In the genomic region with DNA sequence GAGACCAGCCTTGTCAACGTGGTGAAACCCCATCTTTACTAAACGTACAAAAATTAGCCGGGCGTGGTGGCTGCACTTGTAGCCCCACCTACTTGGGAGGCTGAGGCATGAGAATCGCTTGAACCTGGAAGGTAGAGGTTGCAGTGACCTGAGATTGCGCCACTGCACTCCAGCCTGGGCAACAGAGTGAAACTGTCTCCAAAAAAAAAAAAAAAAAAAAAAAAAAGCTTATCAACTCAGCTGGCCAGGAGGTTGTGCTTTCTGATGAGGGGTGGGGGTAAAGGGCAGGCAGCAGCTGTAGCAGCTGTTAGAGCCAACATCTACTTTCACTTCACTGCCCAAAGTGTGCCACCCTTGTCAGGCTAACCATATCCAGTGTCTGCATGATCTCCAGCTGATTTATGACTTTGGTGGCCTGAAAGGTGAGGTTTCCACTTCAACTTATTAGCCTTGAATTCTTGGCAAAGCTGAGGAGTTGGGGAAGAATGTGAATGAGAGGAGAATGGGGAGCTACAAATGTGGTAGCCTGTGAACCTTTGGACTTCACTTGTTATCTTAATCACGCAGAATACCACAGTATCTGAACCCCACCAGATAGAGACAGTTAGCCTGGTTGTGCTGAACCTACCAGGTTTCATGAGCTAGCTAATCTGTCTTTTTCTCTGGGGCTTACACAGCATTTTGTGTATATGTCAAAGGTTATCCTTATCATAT, we compare ENCODE assay signal across 12 cellular contexts. TPM values are rescaled to one million over a fixed set of nuclear protein-coding genes. Genes with fewer than 3 reads are reported as not detected.
DNase-seq lines count a peak whose midpoint lies in the region; ATAC-seq, FAIRE-seq and TF ChIP-seq lines count a peak whose summit lies in the region.
"Had no signal": no experiment of that assay in that cellular context is flagged by ENCODE, and none has a peak within 500 bp of the region (broad histone marks: within the 10 kb centered on the region; RNA-seq: fewer than 3 reads in every experiment).

No MANE protein-coding gene starts in this region.

- H3K27me3 ChIP-seq in adrenal gland = no peaks in the 10 kb centered on the region
- no peaks in the 10 kb centered on the region for H3K27me3 ChIP-seq in MM.1S (replicated peaks; ENCODE audit: insufficient read depth, low read length)

- DNase-seq in HT-29 (ENCODE audit: low spot score) = peak; percentile 51
- DNase-seq in adrenal gland = peak; percentile 14 to 73 (median 65)
- peak; percentile 83 for DNase-seq in left lobe of liver (ENCODE audit: low spot score)
- no peak for DNase-seq in MM.1S
- DNase-seq in NCI-H526 treated with DMSO at 0.1 percent for 48 hours (lab: John Stamatoyannopoulos, UW) = no peak
- DNase-seq in kidney = no peak
- DNase-seq: activated CD4-positive, alpha-beta T cell treated with anti-CD3 and anti-CD28 coated beads, Interleukin-2, amount 10 ng/mL, durations not matched to agents 7 days and 5 days; AML-193; H7; NCI-H2029 had no signal

- intact Hi-C loops in adrenal gland (cut with DNase I) = no loop called here
- intact Hi-C loops in kidney (cut with DNase I) = no loop called here

- H3F3A ChIP-seq in MM.1S (ENCODE audit: insufficient read depth, low read length) = no peaks in the 10 kb centered on the region

- no peaks in the 10 kb centered on the region for H4K20me1 ChIP-seq in MM.1S (ENCODE audit: insufficient read depth, low read length)

- H3K4me1 ChIP-seq in adrenal gland (replicated peaks in 1 of 2) (peaks cover 11 to 28% of the 10 kb centered on the region in 2 donors), MM.1S (ENCODE audit: low read length) (no peaks in the 10 kb centered on the region), kidney (ENCODE audit: control insufficient read depth in 1 of 2, insufficient read depth in 1 of 2, low read depth in 1 of 2, low read length in 2 of 2) (peaks cover 0 to 2% of the 10 kb centered on the region in 2 donors)

- H3K9me3 ChIP-seq in adrenal gland (replicated peaks in 1 of 3) (no peaks in the 10 kb centered on the region), MM.1S (replicated peaks; ENCODE audit: insufficient read depth, low read length) (no peaks in the 10 kb centered on the region), kidney (ENCODE audit: control insufficient read depth in 1 of 2, low read length in 2 of 2) (no peaks in the 10 kb centered on the region)

- no peaks in the 10 kb centered on the region for H3K9me2 ChIP-seq in MM.1S (replicated peaks; ENCODE audit: insufficient read depth, low read length)

- no peak for FAIRE-seq in kidney (lab: Jason Lieb, UNC)

- H3K27ac ChIP-seq in 22Rv1 = 0 out of 2 replicates have a peak overlapping the region, but pooled peaks have one; percentile 52
- H3K27ac ChIP-seq in adrenal gland = peak overlapping the region in 1 of 5 donors; percentile 35
- no peak overlapping the region for H3K27ac ChIP-seq in MM.1S (ENCODE audit: low read length)
- H3K27ac ChIP-seq in kidney (ENCODE audit: low read depth in 2 of 2, low read length in 2 of 2) = peak overlapping the region in 1 of 2 donors; percentile 15

- no peak overlapping the region for H3K4me2 ChIP-seq in MM.1S (ENCODE audit: low read depth, low read length)

- TF ChIP-seq CTCF in 22Rv1 (IDR thresholded peaks at IDR 0.05) (no peak), adrenal gland (IDR thresholded peaks at IDR 0.05) (no peak), MM.1S (IDR thresholded peaks at IDR 0.05; ENCODE audit: low read length) (no peak), kidney (IDR thresholded peaks at IDR 0.05; ENCODE audit: borderline replicate concordance, extremely low read depth, insufficient read depth) (no peak)

- H3K9ac ChIP-seq in MM.1S (ENCODE audit: low read length) (no peak overlapping the region), kidney (ENCODE audit: low read length in 2 of 2) (no peak overlapping the region)

- H2AFZ ChIP-seq in MM.1S (ENCODE audit: low read length) = no peak overlapping the region

- H3K4me3 ChIP-seq in adrenal gland (no peak overlapping the region), MM.1S (ENCODE audit: low read length) (no peak overlapping the region), kidney (ENCODE audit: low read length in 2 of 2) (no peak overlapping the region)

- ATAC-seq in left lobe of liver (peak; percentile 88), esophagus mucosa (no peak)

- TF ChIP-seq POLR2A in adrenal gland (IDR thresholded peaks at IDR 0.05) = no peak

- WGBS in adrenal gland, 4 donors = 71 to 79% (median 76%) methylated on average over 7 of the region's 7 CpGs

- peaks cover 45% of the 10 kb centered on the region for H3K79me2 ChIP-seq in MM.1S (ENCODE audit: low read length)

- no peaks in the 10 kb centered on the region for H3K36me3 ChIP-seq in adrenal gland (replicated peaks in 1 of 2)
- H3K36me3 ChIP-seq in MM.1S (replicated peaks; ENCODE audit: insufficient read depth, low read length) = no peaks in the 10 kb centered on the region
- no peaks in the 10 kb centered on the region for H3K36me3 ChIP-seq in kidney (ENCODE audit: control insufficient read depth in 1 of 2, insufficient read depth in 2 of 2, low read length in 2 of 2)

RNA-seq across cellular contexts. Expression of gene RNF121, which starts 19.6 kb away (rescaled TPM):
- total RNA-seq in HT-29 (2014; rRNA removed; shearing (Covaris generic)) = 28.1 and 31.7 TPM in 2 replicates
- total RNA-seq in adrenal gland (10 to 100 TPM; 26.7 to 49.3 (median 31.3) TPM), left lobe of liver (18.5 TPM), esophagus mucosa (17.7 TPM), kidney (59.4 TPM)
- polyA plus RNA-seq in adrenal gland (10 to 100 TPM; 13.3 to 34.7 (median 21.0) TPM), kidney (ENCODE audit: insufficient read depth, low read depth, low replicate concordance) (37.1 TPM)

RNA-seq across cellular contexts. Expression of gene XNDC1N, which starts 20.1 kb away (rescaled TPM):
- 10.7 and 16.4 TPM in 2 replicates for total RNA-seq in HT-29 (2014; rRNA removed; shearing (Covaris generic))
- total RNA-seq in adrenal gland = 1 to 10 TPM; 3.9 to 9.1 (median 5.9) TPM
- 1 to 10 TPM; 2.2 to 8.0 (median 3.4) TPM for polyA plus RNA-seq in adrenal gland
- total RNA-seq in left lobe of liver = 3.4 TPM
- total RNA-seq in esophagus mucosa = 3.5 TPM
- total RNA-seq in kidney = 14.3 TPM
- polyA plus RNA-seq in kidney (ENCODE audit: insufficient read depth, low read depth, low replicate concordance) = 4.6 TPM

RNA-seq across cellular contexts. Expression of gene IL18BP, which starts 50.2 kb away (rescaled TPM):
- 3.4 and 5.8 TPM in 2 replicates for total RNA-seq in HT-29 (2014; rRNA removed; shearing (Covaris generic))
- 10 to 100 TPM in 4 of 8 donors, 1 to 10 TPM in 4; 4.3 to 41.2 (median 9.7) TPM for total RNA-seq in adrenal gland
- 10 to 100 TPM; 17.3 to 25.4 (median 19.2) TPM for polyA plus RNA-seq in adrenal gland
- 3.0 TPM for total RNA-seq in left lobe of liver
- total RNA-seq in esophagus mucosa = 2.5 TPM
- 19.5 TPM for total RNA-seq in kidney
- polyA plus RNA-seq in kidney (ENCODE audit: insufficient read depth, low read depth, low replicate concordance) = 21.1 TPM

Comparison
In these comparisons a context has a peak if more than half of its experiments do, and no peak if none do; other contexts are left out.
1. DNase-seq: peak in HT-29 (single experiment), adrenal gland (7 of 7) and left lobe of liver (single experiment); none in MM.1S (single experiment), NCI-H526 treated with DMSO at 0.1 percent for 48 hours (single experiment) and kidney (single experiment).